19 cellular contexts compared by ENCODE assay signal in the genomic region with DNA sequence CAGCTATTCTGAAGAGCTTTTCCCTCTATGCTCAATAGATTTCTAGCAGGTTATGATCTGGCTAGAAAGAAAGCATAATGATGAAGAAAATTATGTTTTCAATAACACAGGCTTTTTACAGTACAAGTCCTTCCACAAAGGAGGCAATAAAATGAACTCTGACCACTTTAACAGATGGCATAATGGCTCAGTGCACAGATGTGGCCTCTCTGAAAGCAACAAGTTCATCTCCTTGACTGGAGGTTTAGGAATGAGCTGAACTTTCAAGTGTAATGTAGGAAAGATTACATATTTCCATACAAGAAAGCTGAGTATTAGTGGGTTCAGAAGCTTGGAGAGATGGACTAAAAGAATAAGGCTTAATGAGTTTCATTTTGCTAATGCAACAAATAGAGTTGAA.
DNase-seq lines count a peak whose midpoint lies in the region; ATAC-seq and TF ChIP-seq lines count a peak whose summit lies in the region.
"Had no signal": no experiment of that assay in that cellular context is flagged by ENCODE, and none has a peak within 500 bp of the region (broad histone marks: within the 10 kb centered on the region; RNA-seq: fewer than 3 reads in every experiment).

No MANE protein-coding gene starts in this region.

- no peaks in the 10 kb centered on the region for H3K36me3 Mint-ChIP-seq in glutamatergic neuron (ENCODE audit: unreplicated experiment)
- no peaks in the 10 kb centered on the region for H3K36me3 Mint-ChIP-seq in osteocyte (ENCODE audit: unreplicated experiment)
- H3K36me3 Mint-ChIP-seq: CD4-positive, CD25-positive, alpha-beta regulatory T cell; IgD-negative memory B cell had no signal

- DNase-seq in IMR-90 (peak; percentile 21), NCI-H2227 treated with DMSO at 0.1 percent for 48 hours (lab: John Stamatoyannopoulos, UW) (peak; percentile 56), glutamatergic neuron (peak; percentile 28), osteocyte (ENCODE audit: extremely low spot score, unreplicated experiment) (no peak), NCI-H1436 treated with DMSO at 0.1 percent for 48 hours (lab: John Stamatoyannopoulos, UW) (no peak), NCI-H2029 (lab: John Stamatoyannopoulos, UW) (no peak)
- no peak for DNase-seq in activated effector memory CD4-positive, alpha-beta T cell treated with Interleukin-2 at 50 U/mL for 16 hours
- DNase-seq: CD4-positive, CD25-positive, alpha-beta regulatory T cell; NCI-H1105; NCI-H1694; NCI-H2081 treated with DMSO at 0.1 percent for 48 hours; NCI-H345; NCI-H526; SHP77 treated with DMSO at 0.1 percent for 48 hours had no signal

- H3K4me3 ChIP-seq in IMR-90 (ENCODE audit: insufficient read depth, low read depth, low read length): no peak overlapping the region
- H3K4me3 ChIP-seq: GM23338, HAP-1, SK-N-MC had no signal

- H4K5ac ChIP-seq in IMR-90 (ENCODE audit: low read depth, low read length): no peak overlapping the region; the same call in 1 of the 2 replicates

- intact Hi-C loops in IMR-90 (cut with micrococcal nuclease): no loop called here

- in situ Hi-C loops in IMR-90 (cut with MboI; ENCODE audit: low sequenced_read_pairs): no loop called here

- no peak overlapping the region for H3K9ac ChIP-seq in IMR-90 (ENCODE audit: low read depth, low read length)

- H2BK5ac ChIP-seq in IMR-90 (ENCODE audit: low read depth, low read length, poor library complexity, severe bottlenecking): peak overlapping the region; percentile 69

- TF ChIP-seq CTCF in IMR-90 (conservative IDR thresholded peaks at IDR 0.05; ENCODE audit: low read depth, low read length) (no peak), glutamatergic neuron (IDR thresholded peaks at IDR 0.05; ENCODE audit: partially characterized antibody, unreplicated experiment) (no peak), osteocyte (IDR thresholded peaks at IDR 0.05) (no peak)

- 0 out of 4 replicates have a peak overlapping the region, but pooled peaks have one; percentile 8 to 38 for H4K8ac ChIP-seq in IMR-90 (ENCODE audit: low read depth in 2 of 2, low read length in 2 of 2)

- POLR2A ChIA-PET in IMR-90 (lab: Charles Lee; ENCODE audit: unreplicated experiment): no interaction called here

- H3K27ac Mint-ChIP-seq in glutamatergic neuron (ENCODE audit: unreplicated experiment): peak overlapping the region; percentile 59
- peak overlapping the region; percentile 11 for H3K27ac Mint-ChIP-seq in osteocyte (ENCODE audit: unreplicated experiment)
- H3K27ac Mint-ChIP-seq: CD4-positive, CD25-positive, alpha-beta regulatory T cell; GM23338; IgD-negative memory B cell had no signal

- no TSS peak for BruUV-seq in IMR-90 (replicated peaks; lab: Mats Ljungman, UMichigan)

- H3K4me1 ChIP-seq in IMR-90 (ENCODE audit: control insufficient read depth, insufficient read depth, low read length): peaks cover 13% of the 10 kb centered on the region
- H3K4me1 ChIP-seq: HAP-1 had no signal

- H3K9me3 Mint-ChIP-seq in glutamatergic neuron (ENCODE audit: unreplicated experiment) (peaks cover 3% of the 10 kb centered on the region), osteocyte (ENCODE audit: unreplicated experiment) (no peaks in the 10 kb centered on the region)
- H3K9me3 Mint-ChIP-seq: CD4-positive, CD25-positive, alpha-beta regulatory T cell; GM23338; IgD-negative memory B cell had no signal

- ATAC-seq in IMR-90 (ENCODE audit: low read depth): no peak

- H3K4me1 Mint-ChIP-seq in glutamatergic neuron (ENCODE audit: low read depth, unreplicated experiment): peaks cover 50% of the 10 kb centered on the region
- H3K4me1 Mint-ChIP-seq in osteocyte (ENCODE audit: unreplicated experiment): peaks cover 41% of the 10 kb centered on the region
- H3K4me1 Mint-ChIP-seq: CD4-positive, CD25-positive, alpha-beta regulatory T cell had no signal

- H2BK15ac ChIP-seq in IMR-90 (ENCODE audit: low read depth, low read length): peak overlapping the region; percentile 89

- no peak overlapping the region for H2AFZ ChIP-seq in IMR-90 (replicated peaks; ENCODE audit: low read length, poor library complexity)
- H2AFZ ChIP-seq: GM23338 had no signal

- CTCF ChIA-PET in IMR-90 (lab: Yijun Ruan, JAX): interaction anchor here (0.6 kb wide), 1 partner anchor 92 kb away, joined by 3 read pairs; no protein-coding TSS in a partner anchor

- H2AK5ac ChIP-seq in IMR-90 (ENCODE audit: low read depth, low read length): peak overlapping the region; percentile 63; the same call in 1 of the 2 replicates

- H4K91ac ChIP-seq in IMR-90 (ENCODE audit: insufficient read depth, low read depth, low read length): peak overlapping the region; percentile 82; the same call in 1 of the 2 replicates

- peak overlapping the region; percentile 74; the same call in 1 of the 2 replicates for H3K4ac ChIP-seq in IMR-90 (ENCODE audit: low read depth, low read length)

- peak overlapping the region; percentile 71; the same call in 1 of the 2 replicates for H3K14ac ChIP-seq in IMR-90 (replicated peaks; ENCODE audit: low read depth, low read length)

- H3K79me1 ChIP-seq in IMR-90 (ENCODE audit: low read depth in 1 of 2, low read length in 2 of 2): peaks cover 0 to 7% of the 10 kb centered on the region in 2 experiments; a peak in 1 of 4 replicates

- H3K4me2 ChIP-seq in IMR-90 (ENCODE audit: low read depth, low read length): peak overlapping the region; percentile 4; the same call in 1 of the 2 replicates
- H3K4me2 ChIP-seq: GM23338 had no signal

- no peak overlapping the region for H3K56ac ChIP-seq in IMR-90 (ENCODE audit: extremely low read depth, insufficient read depth, low read length)

- peak overlapping the region; percentile 79 for H2BK120ac ChIP-seq in IMR-90 (ENCODE audit: low read depth, low read length)

- no peak overlapping the region for H2AK9ac ChIP-seq in IMR-90 (replicated peaks; ENCODE audit: low read depth, low read length, poor library complexity)

- H3K27me3 Mint-ChIP-seq in glutamatergic neuron (ENCODE audit: unreplicated experiment): peaks cover 1% of the 10 kb centered on the region
- H3K27me3 Mint-ChIP-seq in osteocyte (ENCODE audit: unreplicated experiment): no peaks in the 10 kb centered on the region
- H3K27me3 Mint-ChIP-seq: IgD-negative memory B cell had no signal

- peak overlapping the region; percentile 79; the same call in 1 of the 2 replicates for H2BK20ac ChIP-seq in IMR-90 (ENCODE audit: low read depth, low read length)

- H3K4me3 Mint-ChIP-seq in glutamatergic neuron (ENCODE audit: unreplicated experiment) (peak overlapping the region; percentile 7), osteocyte (ENCODE audit: unreplicated experiment) (no peak overlapping the region)
- H3K4me3 Mint-ChIP-seq: CD4-positive, CD25-positive, alpha-beta regulatory T cell; GM23338; IgD-negative memory B cell had no signal

- H3K18ac ChIP-seq in IMR-90 (ENCODE audit: low read depth, low read length): peak overlapping the region; percentile 40; the same call in 1 of the 2 replicates

- no peaks in the 10 kb centered on the region for H3K9me3 ChIP-seq in IMR-90 (ENCODE audit: control insufficient read depth, insufficient read depth, low read length)
- H3K9me3 ChIP-seq: HAP-1 had no signal

- H3K27me3 ChIP-seq in IMR-90 (ENCODE audit: control insufficient read depth, insufficient read depth, low read length): no peaks in the 10 kb centered on the region

- no peaks in the 10 kb centered on the region for H3K36me3 ChIP-seq in IMR-90 (ENCODE audit: control insufficient read depth, insufficient read depth, low read length)
- H3K36me3 ChIP-seq: HAP-1 had no signal

- TF ChIP-seq RAD21 in IMR-90 (IDR thresholded peaks at IDR 0.05; ENCODE audit: low read length): no peak

- dilution Hi-C loops in IMR-90 (cut with HindIII; ENCODE audit: low sequenced_read_pairs, unreplicated experiment): no loop called here

- no peaks in the 10 kb centered on the region for H4K20me1 ChIP-seq in IMR-90 (ENCODE audit: insufficient read depth, low read length)

- no peak for TF ChIP-seq POLR2A in IMR-90 (IDR thresholded peaks at IDR 0.05; ENCODE audit: low read depth, low read length)

- peak overlapping the region; percentile 82; the same call in 1 of the 2 replicates for H3K23ac ChIP-seq in IMR-90 (ENCODE audit: low read depth, low read length)

- peaks cover 14% of the 10 kb centered on the region for H3K9me1 ChIP-seq in IMR-90 (ENCODE audit: insufficient read depth, low read length)

- no peak overlapping the region for H3K27ac ChIP-seq in IMR-90 (ENCODE audit: insufficient read depth, low read length)
- H3K27ac ChIP-seq: RWPE1, SK-N-MC had no signal

TF ChIP-seq in IMR-90, 13 proteins besides CTCF, POLR2A, EP300 and RAD21:
- TF ChIP-seq RFX5 (IDR thresholded peaks at IDR 0.05; ENCODE audit: low read depth, low read length) (no peak), BHLHE40 (IDR thresholded peaks at IDR 0.05; ENCODE audit: low read depth, low read length) (no peak), FOS (IDR thresholded peaks at IDR 0.05; ENCODE audit: low read depth, low read length) (no peak), MXI1 (IDR thresholded peaks at IDR 0.05; ENCODE audit: borderline replicate concordance, low read depth, low read length) (no peak), MAFK (IDR thresholded peaks at IDR 0.05; ENCODE audit: low read depth, low read length) (no peak), MAZ (IDR thresholded peaks at IDR 0.05; ENCODE audit: borderline replicate concordance, low read depth, low read length) (no peak), CEBPB (IDR thresholded peaks at IDR 0.05; ENCODE audit: low read depth, low read length) (no peak), CHD1 (IDR thresholded peaks at IDR 0.05; ENCODE audit: low read depth, low read length) (no peak), NFE2L2 (IDR thresholded peaks at IDR 0.05; ENCODE audit: low read depth, low read length) (no peak)
- TF ChIP-seq, protein P1, sequence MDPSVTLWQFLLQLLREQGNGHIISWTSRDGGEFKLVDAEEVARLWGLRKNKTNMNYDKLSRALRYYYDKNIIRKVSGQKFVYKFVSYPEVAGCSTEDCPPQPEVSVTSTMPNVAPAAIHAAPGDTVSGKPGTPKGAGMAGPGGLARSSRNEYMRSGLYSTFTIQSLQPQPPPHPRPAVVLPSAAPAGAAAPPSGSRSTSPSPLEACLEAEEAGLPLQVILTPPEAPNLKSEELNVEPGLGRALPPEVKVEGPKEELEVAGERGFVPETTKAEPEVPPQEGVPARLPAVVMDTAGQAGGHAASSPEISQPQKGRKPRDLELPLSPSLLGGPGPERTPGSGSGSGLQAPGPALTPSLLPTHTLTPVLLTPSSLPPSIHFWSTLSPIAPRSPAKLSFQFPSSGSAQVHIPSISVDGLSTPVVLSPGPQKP (IDR thresholded peaks at IDR 0.05; ENCODE audit: borderline replicate concordance, low read depth, low read length): no peak
- TF ChIP-seq, protein P2, sequence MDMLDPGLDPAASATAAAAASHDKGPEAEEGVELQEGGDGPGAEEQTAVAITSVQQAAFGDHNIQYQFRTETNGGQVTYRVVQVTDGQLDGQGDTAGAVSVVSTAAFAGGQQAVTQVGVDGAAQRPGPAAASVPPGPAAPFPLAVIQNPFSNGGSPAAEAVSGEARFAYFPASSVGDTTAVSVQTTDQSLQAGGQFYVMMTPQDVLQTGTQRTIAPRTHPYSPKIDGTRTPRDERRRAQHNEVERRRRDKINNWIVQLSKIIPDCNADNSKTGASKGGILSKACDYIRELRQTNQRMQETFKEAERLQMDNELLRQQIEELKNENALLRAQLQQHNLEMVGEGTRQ (IDR thresholded peaks at IDR 0.05; ENCODE audit: low read depth, low read length): no peak
TF ChIP-seq in IMR-90: peak in this region for 0.

Comparison
In these comparisons a context has a peak if more than half of its experiments do, and no peak if none do; other contexts are left out.
1. DNase-seq: peak in IMR-90 (single experiment), NCI-H2227 treated with DMSO at 0.1 percent for 48 hours (single experiment) and glutamatergic neuron (single experiment); none in osteocyte (single experiment), activated effector memory CD4-positive, alpha-beta T cell treated with Interleukin-2 at 50 U/mL for 16 hours (single experiment), NCI-H1436 treated with DMSO at 0.1 percent for 48 hours (single experiment) and NCI-H2029 (single experiment).